9 cellular contexts compared by ENCODE assay signal in genomic region chr13:28531195-28531955, GRCh38. TPM values are rescaled to one million over a fixed set of nuclear protein-coding genes. Genes with fewer than 3 reads are reported as not detected.
DNase-seq lines count a peak whose midpoint lies in the region; ATAC-seq, FAIRE-seq and TF ChIP-seq lines count a peak whose summit lies in the region.
"Had no signal": no experiment of that assay in that cellular context is flagged by ENCODE, and none has a peak within 500 bp of the region (broad histone marks: within the 10 kb centered on the region; RNA-seq: fewer than 3 reads in every experiment).

No MANE protein-coding gene starts in this region.

- CTCF ChIA-PET in GM10248 (lab: Yijun Ruan, JAX) = no interaction called here

- H3K36me3 ChIP-seq in SJCRH30 = no peaks in the 10 kb centered on the region

- no peak for TF ChIP-seq CTCF in GM10248 (IDR thresholded peaks at IDR 0.05; ENCODE audit: control extremely low read depth, extremely low read depth, low read depth, missing control alignments)

- peak overlapping the region; percentile 20 for H3K27ac ChIP-seq in SJCRH30
- H3K27ac ChIP-seq: KMS-11 had no signal

- H3K27me3 ChIP-seq in SJCRH30 = peaks cover 3% of the 10 kb centered on the region; the same call in 1 of the 2 replicates

- ATAC-seq in Right ventricle myocardium superior (ENCODE audit: poor library complexity) = peak; percentile 47

- H3K9me3 ChIP-seq in SJCRH30 (replicated peaks) = no peaks in the 10 kb centered on the region

- peak overlapping the region; percentile 56 for H3K4me3 ChIP-seq in SJCRH30

- intact Hi-C loops in Right ventricle myocardium superior (cut with DNase I) = loop anchor here (10.0 kb wide), 1 partner anchor 103 kb away; no protein-coding TSS in a partner anchor

- no peak for FAIRE-seq in RCC 7860 (lab: Jason Lieb, UNC)

- in situ Hi-C loops in G401 (cut with HindIII; ENCODE audit: low sequenced_read_pairs) = no loop called here

- POLR2A ChIA-PET in GM10248 (lab: Yijun Ruan, JAX) = no interaction called here

- DNase-seq in G401 (ENCODE audit: low spot score) (peak; percentile 15), SJCRH30 (peak; percentile 55 to 64), Right ventricle myocardium superior (peak; percentile 73), renal cortical epithelial cell (ENCODE audit: low read depth) (peak; percentile 6), GM10248 (ENCODE audit: extremely low spot score) (no peak), RCC 7860 (ENCODE audit: low spot score) (no peak)
- DNase-seq in stimulated activated naive CD4-positive, alpha-beta T cell (lab: John Stamatoyannopoulos, UW) = no peak
- no peak for DNase-seq in effector CD4-positive, alpha-beta T cell

- H3K4me1 ChIP-seq in SJCRH30 = no peaks in the 10 kb centered on the region

RNA-seq across cellular contexts. Expression of gene FLT1, which starts 36.4 kb away (rescaled TPM):
- total RNA-seq in G401 (2014; rRNA removed; shearing (Covaris generic)) = not detected in 2 replicates
- 0.25 and 0.36 TPM in 2 replicates for total RNA-seq in SJCRH30 (2014; rRNA removed; shearing (Covaris generic))
- total RNA-seq in Right ventricle myocardium superior (42.0 TPM), renal cortical epithelial cell (0.05 and 3.1 TPM in 2 replicates)

Comparison
In these comparisons a context has a peak if more than half of its experiments do, and no peak if none do; other contexts are left out.
1. DNase-seq: peak in G401 (single experiment), SJCRH30 (2 of 2), Right ventricle myocardium superior (single experiment) and renal cortical epithelial cell (single experiment); none in GM10248 (single experiment), stimulated activated naive CD4-positive, alpha-beta T cell (0 of 6), RCC 7860 (single experiment) and effector CD4-positive, alpha-beta T cell (single experiment).
2. RNA of gene FLT1, which starts 36.4 kb away (total RNA-seq): 42.0 TPM in Right ventricle myocardium superior (single experiment); 0.25 to 0.36 TPM in SJCRH30, 0.05 to 3.1 TPM in renal cortical epithelial cell and not detected in G401; every median in the first group is over 10 times any median in the second.